10 cellular contexts compared by ENCODE assay signal in the genomic region with DNA sequence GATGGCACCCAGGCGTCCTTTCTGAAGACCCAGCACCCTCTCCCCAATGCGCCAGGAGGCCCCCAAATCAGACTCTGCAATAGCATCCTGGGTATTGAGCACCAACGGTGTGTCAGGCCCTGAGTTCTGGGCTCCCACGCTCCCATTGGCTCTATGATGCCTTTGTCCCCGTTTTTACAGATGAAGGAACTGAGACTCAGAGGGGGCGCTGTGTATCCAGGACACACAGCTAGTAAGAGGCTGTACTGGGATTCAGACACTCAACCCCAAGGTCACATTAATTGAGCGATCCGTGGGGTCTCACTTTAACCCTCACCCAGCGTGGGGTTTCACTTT. TPM values are rescaled to one million over a fixed set of nuclear protein-coding genes. Genes with fewer than 3 reads are reported as not detected.
DNase-seq lines count a peak whose midpoint lies in the region; ATAC-seq and TF ChIP-seq lines count a peak whose summit lies in the region.
"Had no signal": no experiment of that assay in that cellular context is flagged by ENCODE, and none has a peak within 500 bp of the region (broad histone marks: within the 10 kb centered on the region; RNA-seq: fewer than 3 reads in every experiment).

No MANE protein-coding gene starts in this region.

- H3K4ac ChIP-seq in neuronal stem cell (ENCODE audit: low read length) = no peak overlapping the region

- H3K23ac ChIP-seq in neuronal stem cell (ENCODE audit: low read depth, low read length, poor library complexity) = no peak overlapping the region

- no peak for ATAC-seq in CD4-positive, CD25-positive, alpha-beta regulatory T cell (ENCODE audit: low read depth in 2 of 2)
- no peak for ATAC-seq in GM21526 (IDR thresholded peaks at IDR 0.05; ENCODE audit: low FRiP score, unreplicated experiment)

- H4K8ac ChIP-seq in neuronal stem cell (ENCODE audit: low read depth, low read length) = no peak overlapping the region

- H3K27me3 Mint-ChIP-seq in CD4-positive, CD25-positive, alpha-beta regulatory T cell = peaks cover 4% of the 10 kb centered on the region
- H3K27me3 Mint-ChIP-seq in HFFc6 (ENCODE audit: insufficient read depth) = peaks cover 8% of the 10 kb centered on the region; the same call in 1 of the 2 replicates
- peaks cover 14% of the 10 kb centered on the region for H3K27me3 Mint-ChIP-seq in progenitor cell of endocrine pancreas

- H4K91ac ChIP-seq in neuronal stem cell (ENCODE audit: low read depth, low read length, poor library complexity) = no peak overlapping the region

- H2AK5ac ChIP-seq in neuronal stem cell (ENCODE audit: low read depth, low read length) = no peak overlapping the region

- no peak overlapping the region for H2BK15ac ChIP-seq in neuronal stem cell (ENCODE audit: low read length)

- no peak overlapping the region for H2BK12ac ChIP-seq in neuronal stem cell (ENCODE audit: low read length)

- no peaks in the 10 kb centered on the region for H3K9me3 ChIP-seq in CD4-positive, CD25-positive, alpha-beta regulatory T cell (ENCODE audit: control insufficient read depth in 2 of 2, low read length in 2 of 2)
- H3K9me3 ChIP-seq in ascending aorta = no peaks in the 10 kb centered on the region
- peaks cover 0 to 4% of the 10 kb centered on the region in 2 donors for H3K9me3 ChIP-seq in neuronal stem cell (replicated peaks in 1 of 2; ENCODE audit: control insufficient read depth in 2 of 2, insufficient read depth in 1 of 2, low read depth in 1 of 2, low read length in 2 of 2)

- H3K79me1 ChIP-seq in neuronal stem cell (ENCODE audit: low read depth, low read length) = no peaks in the 10 kb centered on the region

- H3K36me3 Mint-ChIP-seq in CD4-positive, CD25-positive, alpha-beta regulatory T cell = no peaks in the 10 kb centered on the region
- H3K36me3 Mint-ChIP-seq in HFFc6 (ENCODE audit: low read depth) = no peaks in the 10 kb centered on the region
- no peaks in the 10 kb centered on the region for H3K36me3 Mint-ChIP-seq in progenitor cell of endocrine pancreas (ENCODE audit: insufficient read depth)

- peaks cover 14% of the 10 kb centered on the region for H3K4me1 ChIP-seq in CD4-positive, CD25-positive, alpha-beta regulatory T cell (ENCODE audit: control insufficient read depth, insufficient read depth, low read length, poor library complexity, severe bottlenecking)
- H3K4me1 ChIP-seq in ascending aorta = peaks cover 4% of the 10 kb centered on the region in 2 donors
- H3K4me1 ChIP-seq in neuronal stem cell (ENCODE audit: control insufficient read depth in 2 of 2, insufficient read depth in 1 of 2, low read depth in 1 of 2, low read length in 2 of 2) = no peaks in the 10 kb centered on the region

- H3K9ac ChIP-seq in neuronal stem cell (ENCODE audit: low read depth, low read length, poor library complexity) = peak overlapping the region; percentile 60

- no CpG with 5 or more reads among the region's 9 CpGs for WGBS in neuronal stem cell (ENCODE audit: extremely low coverage in 2 of 2, insufficient read length in 2 of 2, insufficient replicate concordance in 1 of 2), 2 donors

- intact Hi-C loops in ascending aorta (cut with DNase I) = no loop called here

- H3K18ac ChIP-seq in neuronal stem cell (ENCODE audit: low read length) = no peak overlapping the region

- peak overlapping the region; percentile 60 to 86 (median 83) for H3K27ac Mint-ChIP-seq in CD4-positive, CD25-positive, alpha-beta regulatory T cell
- H3K27ac Mint-ChIP-seq in HFFc6 = no peak overlapping the region
- no peak overlapping the region for H3K27ac Mint-ChIP-seq in progenitor cell of endocrine pancreas

- H3K4me1 Mint-ChIP-seq in CD4-positive, CD25-positive, alpha-beta regulatory T cell = peaks cover 0 to 28% (median 3%) of the 10 kb centered on the region in 4 donors
- H3K4me1 Mint-ChIP-seq in HFFc6 (ENCODE audit: low read depth) (peaks cover 5% of the 10 kb centered on the region; the same call in 1 of the 2 replicates), progenitor cell of endocrine pancreas (ENCODE audit: low read depth) (no peaks in the 10 kb centered on the region)

- H3K27ac ChIP-seq in CD4-positive, CD25-positive, alpha-beta regulatory T cell (ENCODE audit: insufficient read depth, low read length, poor library complexity, severe bottlenecking) = peak overlapping the region; percentile 55
- H3K27ac ChIP-seq in ascending aorta (no peak overlapping the region), neuronal stem cell (replicated peaks; ENCODE audit: low read length) (no peak overlapping the region)

- peak overlapping the region; percentile 73 for H3K4me3 ChIP-seq in CD4-positive, CD25-positive, alpha-beta regulatory T cell (ENCODE audit: low read depth, low read length)
- peak overlapping the region; percentile 14 to 63 for H3K4me3 ChIP-seq in ascending aorta
- peak overlapping the region in 1 of 2 donors; percentile 72 for H3K4me3 ChIP-seq in neuronal stem cell (ENCODE audit: low read length in 2 of 2)

- DNase-seq in CD4-positive, CD25-positive, alpha-beta regulatory T cell = no peak
- DNase-seq in HFFc6 (no peak), ascending aorta (ENCODE audit: low spot score in 2 of 2) (no peak), neuronal stem cell (ENCODE audit: low spot score) (no peak), progenitor cell of endocrine pancreas (ENCODE audit: low spot score, unreplicated experiment) (no peak), NCI-H526 treated with DMSO at 0.1 percent for 48 hours (lab: John Stamatoyannopoulos, UW) (no peak)
- no peak for DNase-seq in stimulated activated naive CD4-positive, alpha-beta T cell (lab: John Stamatoyannopoulos, UW)
- DNase-seq: mesenchymal stem cell, RPMI8226 had no signal

- no peak overlapping the region for H3K14ac ChIP-seq in neuronal stem cell (ENCODE audit: low read length)

- no peak overlapping the region for H2AFZ ChIP-seq in neuronal stem cell (ENCODE audit: low read length)

- peak overlapping the region; percentile 33 for H3K4me2 ChIP-seq in neuronal stem cell (ENCODE audit: insufficient read depth, low read length, poor library complexity, severe bottlenecking)

- peak; percentile 26; the same call in 1 of the 2 replicates for TF ChIP-seq CTCF in HFFc6 (IDR thresholded peaks at IDR 0.05)
- no peak for TF ChIP-seq CTCF in ascending aorta (IDR thresholded peaks at IDR 0.05)
- no peak for TF ChIP-seq CTCF in progenitor cell of endocrine pancreas (IDR thresholded peaks at IDR 0.05; ENCODE audit: unreplicated experiment)

- H3K9me3 Mint-ChIP-seq in CD4-positive, CD25-positive, alpha-beta regulatory T cell = peaks cover 0 to 2% (median 0%) of the 10 kb centered on the region in 7 donors
- H3K9me3 Mint-ChIP-seq in HFFc6 (no peaks in the 10 kb centered on the region), progenitor cell of endocrine pancreas (ENCODE audit: low read depth) (peaks cover 18% of the 10 kb centered on the region)

- H3K4me3 Mint-ChIP-seq in CD4-positive, CD25-positive, alpha-beta regulatory T cell = peak overlapping the region; percentile 66 to 90 (median 87)
- H3K4me3 Mint-ChIP-seq in HFFc6 (no peak overlapping the region; the same call in 1 of the 2 replicates), progenitor cell of endocrine pancreas (ENCODE audit: low read depth) (no peak overlapping the region)

- H2BK120ac ChIP-seq in neuronal stem cell (ENCODE audit: low read depth, low read length) = no peak overlapping the region

- no peaks in the 10 kb centered on the region for H3K27me3 ChIP-seq in CD4-positive, CD25-positive, alpha-beta regulatory T cell (ENCODE audit: control insufficient read depth, insufficient read depth, low read length)
- H3K27me3 ChIP-seq in ascending aorta (no peaks in the 10 kb centered on the region), neuronal stem cell (ENCODE audit: control insufficient read depth in 3 of 3, insufficient read depth in 3 of 3, low read depth in 1 of 3, low read length in 3 of 3) (peaks cover 0 to 8% (median 2%) of the 10 kb centered on the region in 3 experiments)

- H2BK5ac ChIP-seq in neuronal stem cell (ENCODE audit: low read length) = no peak overlapping the region

- H3K36me3 ChIP-seq in CD4-positive, CD25-positive, alpha-beta regulatory T cell (ENCODE audit: control insufficient read depth, insufficient read depth, low read length) = no peaks in the 10 kb centered on the region
- H3K36me3 ChIP-seq in ascending aorta = no peaks in the 10 kb centered on the region
- H3K36me3 ChIP-seq in neuronal stem cell (replicated peaks in 1 of 2; ENCODE audit: control insufficient read depth in 2 of 2, insufficient read depth in 2 of 2, low read length in 2 of 2) = no peaks in the 10 kb centered on the region

RNA-seq across cellular contexts. Expression of a gene that starts 42.5 kb away (rescaled TPM):
- not detected for total RNA-seq in CD4-positive, CD25-positive, alpha-beta regulatory T cell
- polyA plus RNA-seq in CD4-positive, CD25-positive, alpha-beta regulatory T cell = under 1 TPM in 3 of 4 donors, not detected in 1; 0.06 to 0.54 (median 0.21) TPM
- not detected for total RNA-seq in HFFc6 (2021; fragmentation: NEBNext Ultra II Directional; extraction: Animal tissue kit (Norgen Biotek cat#: 25700))
- total RNA-seq in ascending aorta = not detected
- polyA plus RNA-seq in neuronal stem cell (2013, experiment 1 of 2) = 0.26 TPM
- 0.19 TPM for polyA plus RNA-seq in neuronal stem cell (2013, experiment 2 of 2)
- not detected in 2 replicates for total RNA-seq in progenitor cell of endocrine pancreas

Comparison
In these comparisons a context has a peak if more than half of its experiments do, and no peak if none do; other contexts are left out.
1. H3K27ac Mint-ChIP-seq: peak in CD4-positive, CD25-positive, alpha-beta regulatory T cell (3 of 3); none in HFFc6 (single experiment) and progenitor cell of endocrine pancreas (single experiment).
2. H3K4me3 Mint-ChIP-seq: peak in CD4-positive, CD25-positive, alpha-beta regulatory T cell (4 of 4); none in HFFc6 (single experiment) and progenitor cell of endocrine pancreas (single experiment).